Comparison of ENCODE assay signal across 11 cellular contexts in the genomic region with DNA sequence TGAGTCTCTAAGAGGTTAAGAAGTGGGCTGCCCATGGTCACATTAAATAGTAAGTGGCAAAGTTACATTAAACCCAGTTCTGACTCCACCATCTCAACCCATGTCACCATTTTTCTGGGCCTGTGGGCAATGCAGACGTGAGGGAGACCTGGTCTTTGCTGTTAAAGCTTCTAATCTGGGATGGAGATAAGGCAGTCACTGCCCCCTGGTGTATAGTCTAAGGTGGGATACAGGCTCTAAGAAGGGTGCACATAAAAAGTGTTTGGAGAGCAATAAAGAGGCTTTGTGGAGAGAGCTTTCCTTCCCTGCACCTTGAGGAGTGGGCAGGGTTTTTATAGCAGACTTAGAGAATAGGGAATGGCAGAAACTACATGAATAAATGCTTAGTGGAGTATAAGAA.
DNase-seq lines count a peak whose midpoint lies in the region; ATAC-seq and TF ChIP-seq lines count a peak whose summit lies in the region.
"Had no signal": no experiment of that assay in that cellular context is flagged by ENCODE, and none has a peak within 500 bp of the region (broad histone marks: within the 10 kb centered on the region; RNA-seq: fewer than 3 reads in every experiment).

No MANE protein-coding gene starts in this region.

- peak; percentile 48 for TF ChIP-seq CTCF in BE2C (IDR thresholded peaks at IDR 0.05; ENCODE audit: low read depth, low read length)
- TF ChIP-seq CTCF in RWPE2 (IDR thresholded peaks at IDR 0.05; ENCODE audit: poor library complexity, severe bottlenecking): peak; percentile 13
- peak; percentile 17 for TF ChIP-seq CTCF in hepatocyte (IDR thresholded peaks at IDR 0.05; ENCODE audit: poor library complexity)

- WGBS in GM23248 (ENCODE audit: low coverage in 1 of 2, low lambda C conversion rate in 2 of 2, missing lambda C conversion rate in 2 of 2), 2 experiments: 93 to 100% methylated on average over 1 of the region's 1 CpG
- WGBS in hepatocyte (ENCODE audit: low lambda C conversion rate, missing lambda C conversion rate): 87% methylated on average over 1 of the region's 1 CpG

- H3K27ac ChIP-seq in GM23248 (no peak overlapping the region), RWPE2 (ENCODE audit: poor library complexity, severe bottlenecking) (no peak overlapping the region), hepatocyte (no peak overlapping the region)

- ATAC-seq in RWPE2 (ENCODE audit: low read depth) (peak; percentile 45; the same call in 1 of the 3 replicates), GM19397 (IDR thresholded peaks at IDR 0.05; ENCODE audit: unreplicated experiment) (no peak), GM21367 (IDR thresholded peaks at IDR 0.05; ENCODE audit: unreplicated experiment) (no peak)
- ATAC-seq: right cardiac atrium had no signal

- H3K9me2 ChIP-seq in GM23248 (ENCODE audit: insufficient read depth) (no peaks in the 10 kb centered on the region), hepatocyte (replicated peaks; ENCODE audit: insufficient read depth) (no peaks in the 10 kb centered on the region)

- H3K4me3 ChIP-seq in BE2C (ENCODE audit: low read depth, low read length): no peak overlapping the region
- no peak overlapping the region for H3K4me3 ChIP-seq in GM23248
- H3K4me3 ChIP-seq in RWPE2 (ENCODE audit: severe bottlenecking): no peak overlapping the region
- H3K4me3 ChIP-seq in hepatocyte: no peak overlapping the region

- H3K79me2 ChIP-seq in GM23248 (ENCODE audit: insufficient read depth): no peaks in the 10 kb centered on the region
- H3K79me2 ChIP-seq in hepatocyte: peaks cover 38% of the 10 kb centered on the region

- H3K9me3 ChIP-seq in BE2C (no peaks in the 10 kb centered on the region), GM23248 (ENCODE audit: low read depth) (no peaks in the 10 kb centered on the region), RWPE2 (ENCODE audit: severe bottlenecking) (no peaks in the 10 kb centered on the region), hepatocyte (ENCODE audit: low read depth) (no peaks in the 10 kb centered on the region)

- H3K4me1 ChIP-seq in BE2C: no peaks in the 10 kb centered on the region
- H3K4me1 ChIP-seq in GM23248 (ENCODE audit: insufficient read depth): peaks cover 6% of the 10 kb centered on the region
- H3K4me1 ChIP-seq in RWPE2 (ENCODE audit: insufficient read depth, poor library complexity, severe bottlenecking): peaks cover 3% of the 10 kb centered on the region
- peaks cover 56% of the 10 kb centered on the region for H3K4me1 ChIP-seq in hepatocyte (ENCODE audit: insufficient read depth)

- DNase-seq in BE2C (peak; percentile 19), GM23248 (peak; percentile 33), RWPE2 (ENCODE audit: low spot score) (no peak), hepatocyte (ENCODE audit: low spot score) (no peak), GM19238 (ENCODE audit: insufficient read length, low spot score) (no peak)
- no peak for DNase-seq in stimulated activated CD4-positive, alpha-beta T cell treated with anti-CD3 and anti-CD28 coated beads, Interleukin-1b, Interleukin-23, amount 100 ng/mL, for 48 hours
- DNase-seq: activated naive CD8-positive, alpha-beta T cell treated with anti-CD3 and anti-CD28 coated beads, Interleukin-2, amount 10 ng/mL, durations not matched to agents 7 days and 5 days; NCI-H1048; right cardiac atrium had no signal

- no peaks in the 10 kb centered on the region for H3K27me3 ChIP-seq in BE2C
- no peaks in the 10 kb centered on the region for H3K27me3 ChIP-seq in GM23248 (replicated peaks; ENCODE audit: insufficient read depth)
- no peaks in the 10 kb centered on the region for H3K27me3 ChIP-seq in RWPE2 (ENCODE audit: insufficient read depth, poor library complexity, severe bottlenecking)
- H3K27me3 ChIP-seq in hepatocyte: no peaks in the 10 kb centered on the region

- H3F3A ChIP-seq in GM23248 (ENCODE audit: insufficient read depth): peaks cover 5% of the 10 kb centered on the region; the same call in 1 of the 2 replicates

- H3K36me3 ChIP-seq in BE2C (no peaks in the 10 kb centered on the region), GM23248 (ENCODE audit: low read depth) (no peaks in the 10 kb centered on the region), RWPE2 (ENCODE audit: low read depth) (no peaks in the 10 kb centered on the region), hepatocyte (replicated peaks; ENCODE audit: insufficient read depth, low read depth) (no peaks in the 10 kb centered on the region)

- no peaks in the 10 kb centered on the region for H4K20me1 ChIP-seq in GM23248 (ENCODE audit: insufficient read depth)
- H4K20me1 ChIP-seq in hepatocyte (ENCODE audit: insufficient read depth, poor library complexity, severe bottlenecking): no peaks in the 10 kb centered on the region

- in situ Hi-C loops in GM23248 (cut with MboI): loop anchor here (10.0 to 25.0 kb wide), 3 partner anchors 220 to 320 kb away; no protein-coding TSS in a partner anchor

- H3K9ac ChIP-seq in GM23248: no peak overlapping the region

- no peak overlapping the region for H2AFZ ChIP-seq in GM23248
- H2AFZ ChIP-seq in hepatocyte: no peak overlapping the region

- no peak overlapping the region for H3K4me2 ChIP-seq in GM23248 (ENCODE audit: unreplicated experiment)
- H3K4me2 ChIP-seq in hepatocyte: no peak overlapping the region

Comparison
In these comparisons a context has a peak if more than half of its experiments do, and no peak if none do; other contexts are left out.
1. DNase-seq: peak in BE2C (single experiment) and GM23248 (single experiment); none in RWPE2 (single experiment), hepatocyte (single experiment), stimulated activated CD4-positive, alpha-beta T cell treated with anti-CD3 and anti-CD28 coated beads, Interleukin-1b, Interleukin-23, amount 100 ng/mL, for 48 hours (single experiment) and GM19238 (single experiment).
2. Peak in every context shown above with its lines, with median percentiles within 50 percentile points of each other: CTCF ChIP-seq.